Comparison of ENCODE assay signal across 8 cellular contexts in the genomic region with DNA sequence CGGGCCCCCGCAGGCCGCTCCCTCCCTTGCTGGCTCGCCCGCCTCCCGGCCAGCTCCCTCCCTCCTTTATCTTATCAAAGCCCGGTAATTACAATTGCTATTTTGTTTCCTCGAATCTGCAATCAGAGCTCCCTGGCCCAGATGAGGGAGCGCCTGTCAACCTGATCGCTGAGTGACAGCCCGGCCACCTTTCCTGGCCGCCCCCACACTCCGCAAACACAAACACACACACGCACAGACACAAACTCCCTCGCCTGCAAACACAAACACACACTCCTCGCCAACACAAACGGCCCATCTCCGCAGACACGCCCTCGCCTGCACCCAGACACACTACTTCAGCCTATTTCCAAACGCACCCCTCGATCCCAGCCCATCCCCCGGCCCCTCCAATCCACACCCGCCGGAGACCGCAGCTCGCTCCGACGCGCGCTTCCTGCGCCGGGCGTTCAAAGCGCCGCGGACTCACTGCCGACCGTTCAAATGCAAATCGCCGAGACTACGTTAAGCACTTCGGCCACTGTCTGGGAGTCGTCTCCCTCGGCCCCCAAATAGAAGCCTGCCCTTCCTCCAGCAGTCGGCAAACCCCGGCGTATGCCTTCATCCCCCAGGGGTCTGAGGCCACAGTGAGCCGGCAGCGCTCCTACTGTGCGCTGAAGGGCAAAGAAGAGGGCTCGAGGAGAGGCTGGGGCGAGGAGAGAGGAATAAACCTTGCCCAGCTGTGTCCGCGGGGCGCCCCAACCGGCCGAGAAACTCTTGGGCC.
DNase-seq lines count a peak whose midpoint lies in the region; ATAC-seq and TF ChIP-seq lines count a peak whose summit lies in the region.

No MANE protein-coding gene starts in this region.

- no peaks in the 10 kb centered on the region for H3K36me3 ChIP-seq in neuron (ENCODE audit: insufficient read depth, low read length)

- H3K4me3 ChIP-seq in GM12865 (ENCODE audit: low read depth, low read length), result peak overlapping the region; percentile 54
- H3K4me3 ChIP-seq in fibroblast of mammary gland (ENCODE audit: control insufficient read depth, low read depth, low read length), result peak overlapping the region; percentile 22
- H3K4me3 ChIP-seq in neuron (ENCODE audit: low read length), result peak overlapping the region; percentile 32

- H2AFZ ChIP-seq in neuron (ENCODE audit: low read depth, low read length), result no peak overlapping the region

- TF ChIP-seq CTCF in GM12865 (IDR thresholded peaks at IDR 0.05; ENCODE audit: insufficient read depth, low read depth, low read length, missing control alignments) (no peak), VCaP (conservative IDR thresholded peaks at IDR 0.05) (no peak), fibroblast of mammary gland (conservative IDR thresholded peaks at IDR 0.05; ENCODE audit: control insufficient read depth, insufficient read depth, low read depth, low read length) (no peak)

- ATAC-seq in GM18502 (IDR thresholded peaks at IDR 0.05; ENCODE audit: poor library complexity, unreplicated experiment) (no peak), HG03175 (IDR thresholded peaks at IDR 0.05; ENCODE audit: unreplicated experiment) (no peak)

- peaks cover 49% of the 10 kb centered on the region for H3K27me3 ChIP-seq in neuron (ENCODE audit: insufficient read depth, low read length)

- peak; percentile 72 for DNase-seq in GM12865 (ENCODE audit: low read depth)
- peak; percentile 30 for DNase-seq in fibroblast of mammary gland (ENCODE audit: low read depth)
- no peak for DNase-seq in T-helper 9 cell
- no peak for DNase-seq in NCI-H2196 treated with DMSO at 0.1 percent for 48 hours (lab: John Stamatoyannopoulos, UW; ENCODE audit: unreplicated experiment)

- peaks cover 2% of the 10 kb centered on the region for H3K9me3 ChIP-seq in neuron (ENCODE audit: low read length)

- peaks cover 22% of the 10 kb centered on the region for H3K4me1 ChIP-seq in neuron (ENCODE audit: insufficient read depth, low read length)

- peak overlapping the region; percentile 7; the same call in 1 of the 2 replicates for H3K27ac ChIP-seq in VCaP

Comparison
In these comparisons a context has a peak if more than half of its experiments do, and no peak if none do; other contexts are left out.
1. DNase-seq: peak in GM12865 (single experiment) and fibroblast of mammary gland (single experiment); none in T-helper 9 cell (single experiment) and NCI-H2196 treated with DMSO at 0.1 percent for 48 hours (single experiment).
2. Peak in every context shown above with its lines, with median percentiles within 50 percentile points of each other: H3K4me3 ChIP-seq.